In the genomic region with DNA sequence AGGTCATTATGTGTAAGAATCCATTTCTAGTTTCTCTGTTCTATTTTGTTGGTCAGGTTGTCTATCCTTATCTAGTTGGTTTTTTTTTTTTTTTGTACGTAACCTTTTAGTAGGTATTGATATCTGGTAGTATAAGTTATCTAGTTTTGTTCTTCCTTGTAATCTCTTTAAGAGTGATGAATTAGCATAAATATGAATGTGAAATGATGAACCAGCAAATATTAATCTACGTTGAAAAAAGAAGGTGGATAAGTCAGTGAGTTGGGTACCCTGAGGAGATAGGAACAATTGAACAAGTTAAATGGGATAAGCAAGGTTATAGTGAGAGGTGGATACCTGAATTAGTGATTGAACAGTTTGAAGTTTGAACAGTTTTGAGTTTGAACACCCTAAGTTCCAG, we compare ENCODE assay signal across 25 cellular contexts.
"Had no signal": no experiment of that assay in that cellular context is flagged by ENCODE, and none has a peak within 500 bp of the region (broad histone marks: within the 10 kb centered on the region; RNA-seq: fewer than 3 reads in every experiment).

No MANE protein-coding gene starts in this region.

- H3K36me3 ChIP-seq: colonic mucosa had no signal

- DNase-seq: colonic mucosa; cortex of kidney; effector CD8-positive, alpha-beta T cell; effector memory CD8-positive, alpha-beta T cell; esophagus squamous epithelium; foreskin fibroblast; foreskin melanocyte; gastrocnemius medialis; glutamatergic neuron; head of caudate nucleus; heart right ventricle; hippocampal formation; left cardiac atrium; left lung; left ventricle myocardium superior; lower lobe of right lung; mesenchymal stem cell; mucosa of descending colon; naive B cell; naive thymus-derived CD8-positive, alpha-beta T cell had no signal

- ATAC-seq: effector memory CD8-positive, alpha-beta T cell; gastrocnemius medialis; heart right ventricle; left cardiac atrium; left lung; left ventricle myocardium superior; lower lobe of right lung; mucosa of descending colon; naive thymus-derived CD8-positive, alpha-beta T cell had no signal

- H3K27me3 Mint-ChIP-seq: dendritic cell treated with granulocyte-macrophage colony-stimulating factor and Interleukin-4, amounts not matched to agents 40 ng/mL and 50 ng/mL, for 4 days; effector memory CD8-positive, alpha-beta T cell; naive B cell; naive thymus-derived CD8-positive, alpha-beta T cell had no signal

- H3K4me3 ChIP-seq: colonic mucosa, esophagus squamous epithelium, gastrocnemius medialis, heart right ventricle, left lung, lower lobe of right lung, mucosa of descending colon had no signal

- H3K4me3 Mint-ChIP-seq: dendritic cell treated with granulocyte-macrophage colony-stimulating factor and Interleukin-4, amounts not matched to agents 40 ng/mL and 50 ng/mL, for 4 days; effector memory CD8-positive, alpha-beta T cell; mesothelial cell of epicardium; naive B cell; naive thymus-derived CD8-positive, alpha-beta T cell had no signal

- H3K27ac ChIP-seq: colonic mucosa, esophagus squamous epithelium, gastrocnemius medialis, heart right ventricle, left lung, lower lobe of right lung had no signal

- H3K4me1 ChIP-seq: colonic mucosa, gastrocnemius medialis, heart right ventricle, left lung, lower lobe of right lung had no signal

- FAIRE-seq: endothelial cell of umbilical vein, islet of Langerhans, keratinocyte had no signal

- H3K9me3 ChIP-seq: colonic mucosa, gastrocnemius medialis, lower lobe of right lung had no signal

- H3K27ac Mint-ChIP-seq: dendritic cell treated with granulocyte-macrophage colony-stimulating factor and Interleukin-4, amounts not matched to agents 40 ng/mL and 50 ng/mL, for 4 days; effector memory CD8-positive, alpha-beta T cell; mesothelial cell of epicardium had no signal

- H3K27me3 ChIP-seq: colonic mucosa, esophagus squamous epithelium, gastrocnemius medialis, heart right ventricle, left lung had no signal
